Comparison of ENCODE assay signal across 12 cellular contexts in the genomic region with DNA sequence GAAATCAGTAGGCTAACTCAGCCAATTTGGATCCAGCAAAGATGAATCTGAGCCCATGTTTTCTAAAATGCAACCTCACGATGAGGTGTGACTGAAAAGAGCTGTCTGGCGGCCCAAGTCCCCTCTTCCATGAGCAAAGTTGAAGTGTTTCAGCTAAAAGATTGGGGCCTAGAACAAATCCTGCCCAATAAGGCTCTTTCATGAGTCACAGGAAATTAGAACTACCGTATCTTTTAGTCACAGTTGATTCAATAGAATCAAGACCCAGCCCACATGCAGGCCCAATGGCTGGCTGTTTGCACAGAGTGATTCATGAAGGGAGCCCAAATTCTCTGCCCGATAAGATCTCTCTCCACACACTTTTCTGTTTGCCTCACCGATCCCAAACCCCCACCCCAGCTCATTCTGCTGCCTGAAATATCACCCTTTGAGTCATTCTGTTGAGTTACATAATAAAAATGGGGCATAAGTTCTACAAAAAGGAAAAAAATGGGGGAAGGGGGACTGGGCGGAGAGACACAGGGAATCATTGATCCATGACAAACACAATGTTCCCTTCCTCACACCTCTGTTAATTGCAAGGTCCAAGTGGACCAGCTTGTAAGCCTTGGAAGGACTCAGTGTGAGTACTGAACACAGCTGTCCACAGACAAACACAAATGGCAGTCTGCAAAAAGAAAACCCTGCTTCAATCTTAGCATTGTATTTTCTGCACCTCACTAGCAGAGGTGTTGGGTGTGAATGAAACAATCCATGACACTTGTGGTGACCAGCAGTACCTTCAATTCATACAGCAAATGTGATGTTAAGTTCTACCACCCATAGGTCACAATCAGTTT.
DNase-seq lines count a peak whose midpoint lies in the region; ATAC-seq and TF ChIP-seq lines count a peak whose summit lies in the region.
"Had no signal": no experiment of that assay in that cellular context is flagged by ENCODE, and none has a peak within 500 bp of the region (broad histone marks: within the 10 kb centered on the region; RNA-seq: fewer than 3 reads in every experiment).

No MANE protein-coding gene starts in this region.

- H3K4me3 ChIP-seq in AG10803 (ENCODE audit: low read length) (no peak overlapping the region), MM.1S (ENCODE audit: low read length) (no peak overlapping the region)
- H3K4me3 ChIP-seq: colonic mucosa, SJCRH30 had no signal

- no peak overlapping the region for H3K4me2 ChIP-seq in MM.1S (ENCODE audit: low read depth, low read length)

- no peak for TF ChIP-seq RAD21 in Ishikawa (IDR thresholded peaks at IDR 0.05; ENCODE audit: low read depth)

- no peak for ATAC-seq in HG02870 (IDR thresholded peaks at IDR 0.05; ENCODE audit: unreplicated experiment)
- no peak for ATAC-seq in HG03139 (IDR thresholded peaks at IDR 0.05; ENCODE audit: unreplicated experiment)
- ATAC-seq in HG03159 (IDR thresholded peaks at IDR 0.05; ENCODE audit: unreplicated experiment), result no peak

- no peak overlapping the region for H3K27ac ChIP-seq in MM.1S (ENCODE audit: low read length)
- H3K27ac ChIP-seq: colonic mucosa, SJCRH30 had no signal

- no peaks in the 10 kb centered on the region for H3F3A ChIP-seq in MM.1S (ENCODE audit: insufficient read depth, low read length)

- H3K9ac ChIP-seq in MM.1S (ENCODE audit: low read length), result no peak overlapping the region

- H4K20me1 ChIP-seq in MM.1S (ENCODE audit: insufficient read depth, low read length), result no peaks in the 10 kb centered on the region

- 0 out of 2 replicates have a peak, but pooled peaks have one; percentile 15 for TF ChIP-seq EP300 in Ishikawa (IDR thresholded peaks at IDR 0.05; ENCODE audit: borderline replicate concordance)

- H3K4me1 ChIP-seq in MM.1S (ENCODE audit: low read length), result no peaks in the 10 kb centered on the region
- H3K4me1 ChIP-seq: colonic mucosa, SJCRH30 had no signal

- no peaks in the 10 kb centered on the region for H3K27me3 ChIP-seq in MM.1S (replicated peaks; ENCODE audit: insufficient read depth, low read length)
- H3K27me3 ChIP-seq: colonic mucosa, SJCRH30 had no signal

- no peaks in the 10 kb centered on the region for H3K36me3 ChIP-seq in MM.1S (replicated peaks; ENCODE audit: insufficient read depth, low read length)
- H3K36me3 ChIP-seq: colonic mucosa, SJCRH30 had no signal

- H3K9me3 ChIP-seq in MM.1S (replicated peaks; ENCODE audit: insufficient read depth, low read length), result no peaks in the 10 kb centered on the region
- H3K9me3 ChIP-seq: colonic mucosa, SJCRH30 had no signal

- TF ChIP-seq CTCF in AG10803 (conservative IDR thresholded peaks at IDR 0.05; ENCODE audit: low read length), result no peak
- TF ChIP-seq CTCF in MM.1S (IDR thresholded peaks at IDR 0.05; ENCODE audit: low read length), result no peak

- DNase-seq in AG10803 (ENCODE audit: low read depth) (peak; percentile 81), amniotic epithelial cell (ENCODE audit: low read depth) (peak; percentile 58), kidney glomerular epithelial cell (lab: John Stamatoyannopoulos, UW) (peak; percentile 44), MM.1S (no peak)
- DNase-seq: colonic mucosa, immature natural killer cell, NCI-H1048 had no signal

- no peaks in the 10 kb centered on the region for H3K79me2 ChIP-seq in MM.1S (ENCODE audit: low read length)

- no peaks in the 10 kb centered on the region for H3K9me2 ChIP-seq in MM.1S (replicated peaks; ENCODE audit: insufficient read depth, low read length)

- H2AFZ ChIP-seq in MM.1S (ENCODE audit: low read length), result no peak overlapping the region

TF ChIP-seq in Ishikawa, 13 proteins besides CTCF, POLR2A, EP300 and RAD21:
- TF ChIP-seq TCF12 (IDR thresholded peaks at IDR 0.05; ENCODE audit: low read depth) (peak; percentile 47), CREB1 (IDR thresholded peaks at IDR 0.05; ENCODE audit: low read depth) (no peak), ZBTB7A (IDR thresholded peaks at IDR 0.05; ENCODE audit: low read depth) (no peak)
